ENCODE assay signal across 1 cellular context in genomic region chr2:120441744-120442471, GRCh38.
A peak's percentile ranks its signal among the peaks of the same experiment; 100 is the strongest.
TF ChIP-seq lines count a peak whose summit lies in the region.

No MANE protein-coding gene starts in this region.

TF ChIP-seq in HepG2, 621 proteins besides CTCF, POLR2A, EP300 and RAD21 (continued from another document and continues in another):
- TF ChIP-seq ZHX2 (IDR thresholded peaks at IDR 0.05; ENCODE audit: low read depth) = no peak
- no peak for TF ChIP-seq ZHX2 (CRISPR knock-in tag; IDR thresholded peaks at IDR 0.05; ENCODE audit: borderline replicate concordance)
- TF ChIP-seq SAP130 (CRISPR knock-in tag; IDR thresholded peaks at IDR 0.05; ENCODE audit: low read depth) = 0 out of 2 replicates have a peak, but pooled peaks have one; percentile 32
- peak; percentile 49; the same call in 1 of the 2 replicates for TF ChIP-seq ZFX (CRISPR knock-in tag; IDR thresholded peaks at IDR 0.05; ENCODE audit: low read depth)
- TF ChIP-seq REL (CRISPR knock-in tag; conservative IDR thresholded peaks at IDR 0.05) = 0 out of 2 replicates have a peak, but pooled peaks have one; percentile 46
- peak; percentile 42; the same call in 1 of the 2 replicates for TF ChIP-seq SALL1 (CRISPR knock-in tag; IDR thresholded peaks at IDR 0.05)
- 0 out of 2 replicates have a peak, but pooled peaks have one; percentile 38 for TF ChIP-seq ZNF747 (CRISPR knock-in tag; IDR thresholded peaks at IDR 0.05; ENCODE audit: borderline replicate concordance)
- peak; percentile 60 for TF ChIP-seq ZBTB14 (CRISPR knock-in tag; IDR thresholded peaks at IDR 0.05)
- peak; percentile 76 for TF ChIP-seq ARID5B (CRISPR knock-in tag; IDR thresholded peaks at IDR 0.05)
- TF ChIP-seq KDM5B (CRISPR knock-in tag; IDR thresholded peaks at IDR 0.05; ENCODE audit: borderline replicate concordance) = peak; percentile 19; the same call in 1 of the 2 replicates
- no peak for TF ChIP-seq U2AF1 (optimal IDR thresholded peaks at IDR 0.05; ENCODE audit: low read depth, low read length)
- no peak for TF ChIP-seq AHR (CRISPR knock-in tag; IDR thresholded peaks at IDR 0.05)
- TF ChIP-seq RARA (CRISPR knock-in tag; IDR thresholded peaks at IDR 0.05) = peak; percentile 60
- TF ChIP-seq RNF2 (conservative IDR thresholded peaks at IDR 0.05; ENCODE audit: low read depth) = peak; percentile 80
- TF ChIP-seq DNMT3B (CRISPR knock-in tag; conservative IDR thresholded peaks at IDR 0.05) = 0 out of 2 replicates have a peak, but pooled peaks have one; percentile 53
- 0 out of 2 replicates have a peak, but pooled peaks have one; percentile 13 for TF ChIP-seq ZNF557 (CRISPR knock-in tag; IDR thresholded peaks at IDR 0.05)
- no peak for TF ChIP-seq SNAPC5 (CRISPR knock-in tag; IDR thresholded peaks at IDR 0.05; ENCODE audit: borderline replicate concordance)
- TF ChIP-seq MATR3 (CRISPR knock-in tag; IDR thresholded peaks at IDR 0.05) = no peak
- TF ChIP-seq CCAR2 (optimal IDR thresholded peaks at IDR 0.05; ENCODE audit: low read depth, low read length) = no peak
- TF ChIP-seq DR1 (CRISPR knock-in tag; IDR thresholded peaks at IDR 0.05) = peak; percentile 24; the same call in 1 of the 2 replicates
- TF ChIP-seq ZNF567 (CRISPR knock-in tag; IDR thresholded peaks at IDR 0.05; ENCODE audit: borderline replicate concordance) = no peak
- peak; percentile 42; the same call in 1 of the 2 replicates for TF ChIP-seq PAXIP1 (CRISPR knock-in tag; conservative IDR thresholded peaks at IDR 0.05)
- TF ChIP-seq ZSCAN31 (CRISPR knock-in tag; IDR thresholded peaks at IDR 0.05; ENCODE audit: low read depth) = no peak
- TF ChIP-seq CBX2 (IDR thresholded peaks at IDR 0.05; ENCODE audit: low read depth, low read length) = peak; percentile 79; the same call in 1 of the 2 replicates
- no peak for TF ChIP-seq CBX2 (CRISPR knock-in tag; IDR thresholded peaks at IDR 0.05; ENCODE audit: low read depth)
- peak; percentile 43; the same call in 1 of the 2 replicates for TF ChIP-seq KMT2B (CRISPR knock-in tag; IDR thresholded peaks at IDR 0.05)
- peak; percentile 49; the same call in 1 of the 2 replicates for TF ChIP-seq HNF1B (CRISPR knock-in tag; IDR thresholded peaks at IDR 0.05)
- TF ChIP-seq HDAC2 (CRISPR knock-in tag; IDR thresholded peaks at IDR 0.05) = peak; percentile 46; the same call in 1 of the 2 replicates
- TF ChIP-seq MEIS2 (CRISPR knock-in tag; IDR thresholded peaks at IDR 0.05) = peak; percentile 69; the same call in 1 of the 2 replicates
- TF ChIP-seq ZNF549 (CRISPR knock-in tag; IDR thresholded peaks at IDR 0.05) = no peak
- peak; percentile 65; the same call in 1 of the 2 replicates for TF ChIP-seq SALL2 (CRISPR knock-in tag; IDR thresholded peaks at IDR 0.05)
- peak; percentile 92 for TF ChIP-seq TBX2 (CRISPR knock-in tag; IDR thresholded peaks at IDR 0.05; ENCODE audit: borderline replicate concordance)
- TF ChIP-seq FOXO1 (CRISPR knock-in tag; IDR thresholded peaks at IDR 0.05) = 0 out of 2 replicates have a peak, but pooled peaks have one; percentile 38
- TF ChIP-seq ISL2 (CRISPR knock-in tag; IDR thresholded peaks at IDR 0.05) = peak; percentile 43; the same call in 1 of the 2 replicates
- peak; percentile 10; the same call in 1 of the 2 replicates for TF ChIP-seq TCF7 (IDR thresholded peaks at IDR 0.05; ENCODE audit: low read depth)
- TF ChIP-seq NONO (IDR thresholded peaks at IDR 0.05) = no peak
- 0 out of 2 replicates have a peak, but pooled peaks have one; percentile 32 for TF ChIP-seq NONO (CRISPR knock-in tag; conservative IDR thresholded peaks at IDR 0.05)
- no peak for TF ChIP-seq ARID4A (CRISPR knock-in tag; IDR thresholded peaks at IDR 0.05; ENCODE audit: borderline replicate concordance)
- TF ChIP-seq REPIN1 (CRISPR knock-in tag; IDR thresholded peaks at IDR 0.05; ENCODE audit: borderline replicate concordance, low read depth) = 0 out of 2 replicates have a peak, but pooled peaks have one; percentile 38
